ENCODE assay signal across 8 cellular contexts in the genomic region with DNA sequence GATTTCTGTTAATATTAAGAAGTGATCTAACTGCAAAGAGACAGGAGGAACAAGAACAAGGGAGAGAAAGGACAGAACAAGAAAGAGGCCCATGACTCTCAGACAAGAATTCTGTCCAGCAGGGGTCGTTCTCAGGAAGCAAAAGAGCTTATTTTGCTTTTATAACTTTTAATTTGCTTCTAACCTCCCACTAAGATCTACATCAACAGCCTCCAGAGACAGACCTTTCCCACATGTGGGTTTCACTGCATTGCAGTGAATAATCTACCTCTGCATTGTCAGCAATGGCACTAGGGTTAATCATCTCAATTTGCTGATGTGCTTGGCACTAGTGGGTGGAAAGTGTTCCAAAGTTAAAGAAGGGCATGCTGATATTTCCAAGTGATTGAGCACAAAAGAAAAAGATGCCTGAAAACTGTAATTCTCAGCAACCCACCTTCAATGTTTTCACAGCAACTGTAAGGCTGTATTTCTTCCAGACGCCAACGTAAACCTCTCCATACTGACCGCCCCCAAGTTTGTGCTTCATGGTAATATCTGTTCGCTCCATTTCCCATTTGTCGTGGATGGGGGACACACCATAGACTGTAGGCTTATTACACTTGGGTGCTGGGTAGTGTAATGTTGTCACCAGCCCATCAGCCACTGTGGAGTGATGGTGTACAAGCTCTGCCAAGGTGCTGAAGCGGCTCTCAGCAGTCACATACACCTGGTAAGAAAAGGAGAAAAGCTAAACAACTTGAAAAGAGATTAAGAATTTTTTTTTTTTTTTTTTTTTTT. TPM values are rescaled to one million over a fixed set of nuclear protein-coding genes. Genes with fewer than 3 reads are reported as not detected.
DNase-seq lines count a peak whose midpoint lies in the region; TF ChIP-seq lines count a peak whose summit lies in the region.

No MANE protein-coding gene starts in this region.

- H3K27ac ChIP-seq in ascending aorta, result peak overlapping the region in 1 of 2 donors; percentile 20

- H3K27me3 Mint-ChIP-seq in endothelial cell (ENCODE audit: unreplicated experiment), result peaks cover 2% of the 10 kb centered on the region

- no peak overlapping the region for H3K4me3 ChIP-seq in ascending aorta

- intact Hi-C loops in ascending aorta (cut with DNase I), result loop anchor here (1.0 to 5.0 kb wide), 4 partner anchors 39 to 247 kb away; a partner anchor contains a TSS

- no peaks in the 10 kb centered on the region for H3K9me3 ChIP-seq in ascending aorta

- no peak overlapping the region for H3K27ac Mint-ChIP-seq in endothelial cell (ENCODE audit: unreplicated experiment)

- no peak overlapping the region for H3K4me3 Mint-ChIP-seq in endothelial cell (ENCODE audit: unreplicated experiment)

- TF ChIP-seq CTCF in ascending aorta (IDR thresholded peaks at IDR 0.05) (peak; percentile 34 to 66 (median 44)), endothelial cell (IDR thresholded peaks at IDR 0.05; ENCODE audit: unreplicated experiment) (no peak)

- peaks cover 43% of the 10 kb centered on the region for H3K36me3 Mint-ChIP-seq in endothelial cell (ENCODE audit: low read depth, unreplicated experiment)

- DNase-seq in SIG-M5 treated with dmso at 0.1 percent for 504 hours (lab: John Stamatoyannopoulos, UW; ENCODE audit: unreplicated experiment), result peak; percentile 47
- DNase-seq in SIG-M5 (lab: John Stamatoyannopoulos, UW), result no peak
- peak; percentile 23 for DNase-seq in NCI-H69 (lab: John Stamatoyannopoulos, UW)
- DNase-seq in ascending aorta (ENCODE audit: low spot score in 2 of 2), result no peak
- DNase-seq in inferior parietal cortex (ENCODE audit: extremely low spot score), result peak; percentile 75
- peak; percentile 12 for DNase-seq in stimulated activated CD4-positive, alpha-beta T cell treated with anti-CD3 and anti-CD28 coated beads, Interleukin-4, amount 100 ng/mL, for 1 hour
- DNase-seq in endothelial cell (ENCODE audit: low spot score), result no peak
- DNase-seq in NCI-H748 (lab: John Stamatoyannopoulos, UW; ENCODE audit: unreplicated experiment), result no peak

- H3K27me3 ChIP-seq in ascending aorta, result no peaks in the 10 kb centered on the region

- peaks cover 27 to 45% of the 10 kb centered on the region in 2 donors for H3K36me3 ChIP-seq in ascending aorta

- H3K4me1 Mint-ChIP-seq in endothelial cell (ENCODE audit: unreplicated experiment), result no peaks in the 10 kb centered on the region

- H3K4me1 ChIP-seq in ascending aorta, result peaks cover 0 to 6% of the 10 kb centered on the region in 2 donors

- H3K9me3 Mint-ChIP-seq in endothelial cell (ENCODE audit: unreplicated experiment), result no peaks in the 10 kb centered on the region

RNA-seq across cellular contexts. Expression of a gene that starts 39.5 kb away (rescaled TPM):
- total RNA-seq in ascending aorta (109 TPM), endothelial cell (ENCODE audit: unreplicated experiment) (15.2 TPM)

Comparison
In these comparisons a context has a peak if more than half of its experiments do, and no peak if none do; other contexts are left out.
1. DNase-seq: peak in SIG-M5 treated with dmso at 0.1 percent for 504 hours (single experiment), NCI-H69 (single experiment), inferior parietal cortex (single experiment) and stimulated activated CD4-positive, alpha-beta T cell treated with anti-CD3 and anti-CD28 coated beads, Interleukin-4, amount 100 ng/mL, for 1 hour (single experiment); none in SIG-M5 (single experiment), ascending aorta (0 of 2), endothelial cell (single experiment) and NCI-H748 (single experiment).